In the genomic region with DNA sequence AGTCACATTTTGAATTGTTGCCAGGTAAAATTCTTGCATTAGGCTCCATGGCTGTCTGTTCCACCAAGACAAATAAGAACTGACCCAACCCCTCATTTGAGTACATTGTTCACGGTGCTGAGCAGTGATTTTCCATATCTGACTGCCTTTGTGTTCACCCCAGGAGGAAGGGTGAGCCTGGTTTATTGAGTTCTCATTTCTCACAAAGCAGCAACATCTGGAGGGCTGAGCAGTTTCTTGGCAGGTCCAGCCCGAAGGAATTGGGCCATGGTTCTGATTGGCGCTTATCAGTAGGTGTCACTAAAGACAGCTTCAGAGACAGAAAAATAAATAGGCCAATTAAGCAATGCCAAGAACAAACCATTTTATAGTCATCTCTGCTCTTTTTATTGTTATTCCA, we compare ENCODE assay signal across 13 cellular contexts.
"Had no signal": no experiment of that assay in that cellular context is flagged by ENCODE, and none has a peak within 500 bp of the region (broad histone marks: within the 10 kb centered on the region; RNA-seq: fewer than 3 reads in every experiment).

No MANE protein-coding gene starts in this region.

- H3K4me1 Mint-ChIP-seq: immature natural killer cell had no signal

- H3K4me3 Mint-ChIP-seq: activated T-cell treated with anti-CD3 and anti-CD28 coated beads, Interleukin-2, amount 50 U/mL, for 4 hours; immature natural killer cell; nephron progenitor cell had no signal

- H3K27me3 ChIP-seq: dorsolateral prefrontal cortex, thyroid gland, vagina had no signal

- ATAC-seq: activated naive CD4-positive, alpha-beta T cell treated with anti-CD3 and anti-CD28 coated beads, Interleukin-2, amount 50 U/mL, for 72 hours; activated T-cell treated with anti-CD3 and anti-CD28 coated beads, Interleukin-2, amount 50 U/mL, for 4 hours had no signal

- H3K27ac Mint-ChIP-seq: activated naive CD4-positive, alpha-beta T cell treated with anti-CD3 and anti-CD28 coated beads, Interleukin-2, amount 50 U/mL, for 72 hours; immature natural killer cell; nephron progenitor cell had no signal

- H3K36me3 Mint-ChIP-seq: activated naive CD4-positive, alpha-beta T cell treated with anti-CD3 and anti-CD28 coated beads, Interleukin-2, amount 50 U/mL, for 72 hours; immature natural killer cell had no signal

- H3K27ac ChIP-seq: dorsolateral prefrontal cortex, skin epidermis, thyroid gland, vagina had no signal

- H3K9me3 ChIP-seq: thyroid gland, vagina had no signal

- H3K4me3 ChIP-seq: dorsolateral prefrontal cortex, skin epidermis, thyroid gland, vagina had no signal

- H3K4me1 ChIP-seq: thyroid gland, vagina had no signal

- DNase-seq: activated CD4-positive, alpha-beta T cell treated with anti-CD3 and anti-CD28 coated beads, Interleukin-2, amount 50 U/mL, for 48 hours; activated CD4-positive, CD25-positive, alpha-beta regulatory T cell treated with anti-CD3 and anti-CD28 coated beads, Interleukin-2, amount 50 U/mL, for 72 hours; activated effector memory CD4-positive, alpha-beta T cell treated with anti-CD3 and anti-CD28 coated beads, Interleukin-2, amount 50 U/mL, for 16 hours; activated T-cell treated with anti-CD3 and anti-CD28 coated beads, Interleukin-2, amount 50 U/mL, for 4 hours; amniotic stem cell; dorsolateral prefrontal cortex; immature natural killer cell; mesenchymal stem cell; nephron progenitor cell; thyroid gland had no signal

- H3K36me3 ChIP-seq: thyroid gland, vagina had no signal
